ENCODE assay signal across 1 cellular context in genomic region chr19:2423913-2424685, GRCh38.
TF ChIP-seq lines count a peak whose summit lies in the region.

No MANE protein-coding gene starts in this region.

TF ChIP-seq in K562, 482 proteins besides CTCF, POLR2A, EP300 and RAD21:
- TF ChIP-seq MAZ (CRISPR knock-in tag; conservative IDR thresholded peaks at IDR 0.05 in 1 of 2, IDR thresholded peaks at IDR 0.05 in 1 of 2), result no peak
- no peak for TF ChIP-seq ZEB2 (IDR thresholded peaks at IDR 0.05)
- TF ChIP-seq DEAF1 (CRISPR knock-in tag; IDR thresholded peaks at IDR 0.05), result no peak
- no peak for TF ChIP-seq SMARCA4 (IDR thresholded peaks at IDR 0.05)
- no peak for TF ChIP-seq RAD51 (IDR thresholded peaks at IDR 0.05; ENCODE audit: borderline replicate concordance, low read depth)
- TF ChIP-seq FOS (IDR thresholded peaks at IDR 0.05; ENCODE audit: extremely low read depth, insufficient read length), result no peak
- TF ChIP-seq, protein P1, sequence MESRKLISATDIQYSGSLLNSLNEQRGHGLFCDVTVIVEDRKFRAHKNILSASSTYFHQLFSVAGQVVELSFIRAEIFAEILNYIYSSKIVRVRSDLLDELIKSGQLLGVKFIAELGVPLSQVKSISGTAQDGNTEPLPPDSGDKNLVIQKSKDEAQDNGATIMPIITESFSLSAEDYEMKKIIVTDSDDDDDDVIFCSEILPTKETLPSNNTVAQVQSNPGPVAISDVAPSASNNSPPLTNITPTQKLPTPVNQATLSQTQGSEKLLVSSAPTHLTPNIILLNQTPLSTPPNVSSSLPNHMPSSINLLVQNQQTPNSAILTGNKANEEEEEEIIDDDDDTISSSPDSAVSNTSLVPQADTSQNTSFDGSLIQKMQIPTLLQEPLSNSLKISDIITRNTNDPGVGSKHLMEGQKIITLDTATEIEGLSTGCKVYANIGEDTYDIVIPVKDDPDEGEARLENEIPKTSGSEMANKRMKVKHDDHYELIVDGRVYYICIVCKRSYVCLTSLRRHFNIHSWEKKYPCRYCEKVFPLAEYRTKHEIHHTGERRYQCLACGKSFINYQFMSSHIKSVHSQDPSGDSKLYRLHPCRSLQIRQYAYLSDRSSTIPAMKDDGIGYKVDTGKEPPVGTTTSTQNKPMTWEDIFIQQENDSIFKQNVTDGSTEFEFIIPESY (CRISPR knock-in tag; IDR thresholded peaks at IDR 0.05), result peak; percentile 47; the same call in 1 of the 2 replicates
- TF ChIP-seq, protein P2, sequence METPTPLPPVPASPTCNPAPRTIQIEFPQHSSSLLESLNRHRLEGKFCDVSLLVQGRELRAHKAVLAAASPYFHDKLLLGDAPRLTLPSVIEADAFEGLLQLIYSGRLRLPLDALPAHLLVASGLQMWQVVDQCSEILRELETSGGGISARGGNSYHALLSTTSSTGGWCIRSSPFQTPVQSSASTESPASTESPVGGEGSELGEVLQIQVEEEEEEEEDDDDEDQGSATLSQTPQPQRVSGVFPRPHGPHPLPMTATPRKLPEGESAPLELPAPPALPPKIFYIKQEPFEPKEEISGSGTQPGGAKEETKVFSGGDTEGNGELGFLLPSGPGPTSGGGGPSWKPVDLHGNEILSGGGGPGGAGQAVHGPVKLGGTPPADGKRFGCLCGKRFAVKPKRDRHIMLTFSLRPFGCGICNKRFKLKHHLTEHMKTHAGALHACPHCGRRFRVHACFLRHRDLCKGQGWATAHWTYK (CRISPR knock-in tag; IDR thresholded peaks at IDR 0.05), result no peak
- TF ChIP-seq POLR2G (IDR thresholded peaks at IDR 0.05; ENCODE audit: low read depth, low read length), result peak; percentile 65
- TF ChIP-seq ZNF347 (CRISPR knock-in tag; IDR thresholded peaks at IDR 0.05; ENCODE audit: low read depth), result no peak
- peak; percentile 60 for TF ChIP-seq RBFOX2 (IDR thresholded peaks at IDR 0.05; ENCODE audit: low read depth, low read length)
